14 cellular contexts compared by ENCODE assay signal in genomic region chr1:44605904-44606615, GRCh38.
"Had no signal": no experiment of that assay in that cellular context is flagged by ENCODE, and none has a peak within 500 bp of the region (broad histone marks: within the 10 kb centered on the region; RNA-seq: fewer than 3 reads in every experiment).

No MANE protein-coding gene starts in this region.

- H3K4me3 Mint-ChIP-seq: activated CD4-positive, alpha-beta memory T cell treated with anti-CD3 and anti-CD28 coated beads, Interleukin-2, amount 10 ng/mL, durations not matched to agents 7 days and 5 days; activated CD4-positive, alpha-beta T cell treated with anti-CD3 and anti-CD28 coated beads for 36 hours; immature natural killer cell; naive B cell had no signal

- DNase-seq: activated CD4-positive, alpha-beta memory T cell treated with anti-CD3 and anti-CD28 coated beads, Interleukin-2, amount 10 ng/mL, durations not matched to agents 7 days and 5 days; activated CD4-positive, alpha-beta T cell treated with anti-CD3 and anti-CD28 coated beads for 36 hours; activated gamma-delta T cell treated with Interleukin-2 at 50 U/mL for 16 hours; activated T-cell treated with anti-CD3 and anti-CD28 coated beads, Interleukin-2, amount 50 U/mL, for 48 hours; colonic mucosa; effector CD8-positive, alpha-beta T cell; immature natural killer cell; left cardiac atrium; naive B cell; retina; T-helper 9 cell; tibial artery; WERI-Rb-1 had no signal

- H3K27me3 Mint-ChIP-seq: activated CD4-positive, alpha-beta T cell treated with anti-CD3 and anti-CD28 coated beads for 36 hours had no signal

- H3K27ac Mint-ChIP-seq: activated CD4-positive, alpha-beta memory T cell treated with anti-CD3 and anti-CD28 coated beads, Interleukin-2, amount 10 ng/mL, durations not matched to agents 7 days and 5 days; activated CD4-positive, alpha-beta T cell treated with anti-CD3 and anti-CD28 coated beads for 36 hours; immature natural killer cell had no signal

- H3K27ac ChIP-seq: ascending aorta, colonic mucosa, tibial artery, WERI-Rb-1 had no signal

- H3K36me3 Mint-ChIP-seq: immature natural killer cell, naive B cell had no signal

- ATAC-seq: activated CD4-positive, alpha-beta T cell treated with anti-CD3 and anti-CD28 coated beads for 36 hours; left cardiac atrium had no signal

- H3K9me3 Mint-ChIP-seq: activated CD4-positive, alpha-beta memory T cell treated with anti-CD3 and anti-CD28 coated beads, Interleukin-2, amount 10 ng/mL, durations not matched to agents 7 days and 5 days; immature natural killer cell had no signal

- H3K4me1 Mint-ChIP-seq: activated CD4-positive, alpha-beta memory T cell treated with anti-CD3 and anti-CD28 coated beads, Interleukin-2, amount 10 ng/mL, durations not matched to agents 7 days and 5 days; activated CD4-positive, alpha-beta T cell treated with anti-CD3 and anti-CD28 coated beads for 36 hours; immature natural killer cell; naive B cell had no signal
